ENCODE assay signal across 25 cellular contexts in the genomic region with DNA sequence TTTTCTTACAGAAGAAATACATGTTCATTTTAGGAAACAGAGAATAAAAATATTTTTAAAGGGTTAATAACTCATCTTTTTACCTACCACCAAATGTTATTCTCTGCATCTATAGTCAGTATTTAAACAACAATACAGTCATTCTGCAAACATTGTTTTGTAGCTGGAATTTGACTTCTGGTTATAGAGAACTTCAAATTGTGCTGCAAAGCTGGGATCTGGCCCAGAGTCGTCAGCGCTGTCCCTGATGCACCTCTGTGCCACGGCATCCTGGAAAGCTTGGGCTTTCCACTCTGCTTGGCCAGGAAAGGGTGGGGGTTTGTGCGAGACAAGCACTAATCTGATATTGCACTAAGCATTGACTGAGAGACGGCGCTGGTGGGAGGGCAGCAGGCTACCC. TPM values are rescaled to one million over a fixed set of nuclear protein-coding genes. Genes with fewer than 3 reads are reported as not detected.
"Had no signal": no experiment of that assay in that cellular context is flagged by ENCODE, and none has a peak within 500 bp of the region (broad histone marks: within the 10 kb centered on the region; RNA-seq: fewer than 3 reads in every experiment).

No MANE protein-coding gene starts in this region.

- H3K4me1 ChIP-seq: foreskin keratinocyte had no signal

- H2AFZ ChIP-seq: hepatocyte had no signal

- H3K27me3 ChIP-seq: dorsolateral prefrontal cortex had no signal

- ATAC-seq: foreskin keratinocyte, gastroesophageal sphincter, heart left ventricle, left colon, left lobe of liver, lower lobe of right lung, mucosa of descending colon had no signal

- H3K9me3 ChIP-seq: esophagus muscularis mucosa, gastroesophageal sphincter, heart left ventricle, left ventricle myocardium inferior, lower lobe of right lung, mucosa of descending colon had no signal

- FAIRE-seq: colon, endothelial cell of umbilical vein, frontal cortex, kidney had no signal

- H3K27ac ChIP-seq: coronary artery, dorsolateral prefrontal cortex, esophagus muscularis mucosa, foreskin keratinocyte, gastroesophageal sphincter, heart left ventricle, hepatocyte, left ventricle myocardium inferior, lower lobe of right lung had no signal

- H3K4me2 ChIP-seq: hepatocyte had no signal

- H3K79me2 ChIP-seq: hepatocyte had no signal

- H3K4me3 ChIP-seq: coronary artery, dorsolateral prefrontal cortex, esophagus muscularis mucosa, gastroesophageal sphincter, heart left ventricle, hepatocyte, left ventricle myocardium inferior, lower lobe of right lung, mucosa of descending colon had no signal

- H3K36me3 ChIP-seq: esophagus muscularis mucosa, gastroesophageal sphincter, heart left ventricle, left ventricle myocardium inferior, lower lobe of right lung had no signal

- DNase-seq: dermis blood vessel endothelial cell; dorsolateral prefrontal cortex; effector CD4-positive, alpha-beta T cell; effector memory CD4-positive, alpha-beta T cell; foreskin keratinocyte; hypothalamus; immature natural killer cell; islet precursor cell; kidney; kidney glomerular epithelial cell; left colon; left ventricle myocardium inferior; lower lobe of right lung; mesenchymal stem cell; mucosa of descending colon; naive B cell had no signal

RNA-seq across cellular contexts. Expression of gene GFPT2, which starts 5.0 kb away (rescaled TPM):
- polyA plus RNA-seq: immature natural killer cell had no signal
